Comparison of ENCODE assay signal across 12 cellular contexts in the genomic region with DNA sequence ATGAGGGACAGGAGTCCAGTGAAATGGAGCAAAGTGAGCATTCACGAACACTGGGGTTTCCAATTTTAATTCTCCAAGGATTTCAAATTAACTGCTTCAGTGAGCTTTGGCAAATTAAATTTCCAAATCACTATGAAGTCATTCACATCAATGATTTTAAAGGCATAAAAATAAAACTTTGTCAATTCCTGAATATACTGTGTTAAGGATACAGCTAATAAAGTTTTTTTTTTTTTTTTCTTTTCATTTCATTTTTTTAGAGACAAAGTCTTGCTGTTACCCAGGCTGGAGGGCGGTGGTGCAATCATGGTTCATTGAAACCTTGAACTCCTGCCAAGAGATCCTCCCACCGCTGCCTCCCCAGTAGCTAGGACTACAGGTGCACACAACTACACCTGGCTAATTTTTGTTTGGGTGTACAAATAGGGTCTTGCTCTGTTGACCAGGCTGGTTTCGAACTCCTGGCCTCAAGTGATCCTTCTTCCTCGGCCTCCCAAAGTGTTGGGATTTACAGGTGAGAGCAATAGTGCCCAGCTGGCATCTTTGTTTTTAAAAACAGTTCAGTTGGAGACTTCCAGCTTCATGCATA. TPM values are rescaled to one million over a fixed set of nuclear protein-coding genes. Genes with fewer than 3 reads are reported as not detected.
DNase-seq lines count a peak whose midpoint lies in the region; ATAC-seq and TF ChIP-seq lines count a peak whose summit lies in the region.
"Had no signal": no experiment of that assay in that cellular context is flagged by ENCODE, and none has a peak within 500 bp of the region (broad histone marks: within the 10 kb centered on the region; RNA-seq: fewer than 3 reads in every experiment).

No MANE protein-coding gene starts in this region.

- H3K4me1 Mint-ChIP-seq in central memory CD8-positive, alpha-beta T cell: peaks cover 59% of the 10 kb centered on the region
- peaks cover 60% of the 10 kb centered on the region for H3K4me1 Mint-ChIP-seq in stimulated activated memory B cell treated with anti-CD40 and anti-IgM and Interleukin-4, amounts not matched to agents 10 μg/mL and 1 μg/mL and 100 μg/mL, for 72 hours
- H3K4me1 Mint-ChIP-seq in Calu3 (ENCODE audit: low read depth, unreplicated experiment): peaks cover 17% of the 10 kb centered on the region

- ATAC-seq in central memory CD8-positive, alpha-beta T cell (replicated peaks; ENCODE audit: extremely low read depth, poor library complexity, severe bottlenecking): no peak
- ATAC-seq in stimulated activated memory B cell treated with anti-CD40 and anti-IgM and Interleukin-4, amounts not matched to agents 10 μg/mL and 1 μg/mL and 100 μg/mL, for 72 hours: no peak
- ATAC-seq in HG03565 (IDR thresholded peaks at IDR 0.05; ENCODE audit: unreplicated experiment): no peak
- ATAC-seq: T-cell had no signal

- H3K27me3 Mint-ChIP-seq in central memory CD8-positive, alpha-beta T cell: no peaks in the 10 kb centered on the region
- H3K27me3 Mint-ChIP-seq in stimulated activated memory B cell treated with anti-CD40 and anti-IgM and Interleukin-4, amounts not matched to agents 10 μg/mL and 1 μg/mL and 100 μg/mL, for 72 hours: no peaks in the 10 kb centered on the region
- H3K27me3 Mint-ChIP-seq in Calu3 (ENCODE audit: unreplicated experiment): no peaks in the 10 kb centered on the region
- H3K27me3 Mint-ChIP-seq: activated CD4-positive, alpha-beta memory T cell treated with anti-CD3 and anti-CD28 coated beads, Interleukin-2, amount 10 ng/mL, durations not matched to agents 7 days and 5 days; T-cell had no signal

- no peaks in the 10 kb centered on the region for H3K9me3 Mint-ChIP-seq in central memory CD8-positive, alpha-beta T cell
- H3K9me3 Mint-ChIP-seq in stimulated activated memory B cell treated with anti-CD40 and anti-IgM and Interleukin-4, amounts not matched to agents 10 μg/mL and 1 μg/mL and 100 μg/mL, for 72 hours: no peaks in the 10 kb centered on the region
- no peaks in the 10 kb centered on the region for H3K9me3 Mint-ChIP-seq in Calu3 (ENCODE audit: low read depth, unreplicated experiment)
- H3K9me3 Mint-ChIP-seq: activated CD4-positive, alpha-beta memory T cell treated with anti-CD3 and anti-CD28 coated beads, Interleukin-2, amount 10 ng/mL, durations not matched to agents 7 days and 5 days; T-cell had no signal

- DNase-seq in NCI-H748 (lab: John Stamatoyannopoulos, UW; ENCODE audit: unreplicated experiment): peak; percentile 48
- DNase-seq in NCI-H748 treated with DMSO at 0.1 percent for 48 hours (lab: John Stamatoyannopoulos, UW): no peak
- DNase-seq in NAMALWA (ENCODE audit: low spot score): peak; percentile 53
- DNase-seq in central memory CD8-positive, alpha-beta T cell (ENCODE audit: low spot score in 2 of 2): no peak
- no peak for DNase-seq in Calu3
- DNase-seq in hippocampal formation (lab: John Stamatoyannopoulos, UW): no peak
- DNase-seq: activated CD4-positive, alpha-beta memory T cell treated with anti-CD3 and anti-CD28 coated beads, Interleukin-2, amount 10 ng/mL, durations not matched to agents 7 days and 5 days; DMS79 treated with DMSO at 0.1 percent for 48 hours; stimulated activated CD4-positive, alpha-beta T cell treated with anti-CD3 and anti-CD28 coated beads, Interleukin-12 subunit alpha, Interleukin-12 subunit beta, amount 100 ng/mL, for 4 hours; T-cell had no signal

- intact Hi-C loops in Calu3 (cut with micrococcal nuclease; ENCODE audit: unreplicated experiment): no loop called here

- peaks cover 4% of the 10 kb centered on the region for H3K36me3 Mint-ChIP-seq in central memory CD8-positive, alpha-beta T cell (ENCODE audit: insufficient read depth)
- H3K36me3 Mint-ChIP-seq in stimulated activated memory B cell treated with anti-CD40 and anti-IgM and Interleukin-4, amounts not matched to agents 10 μg/mL and 1 μg/mL and 100 μg/mL, for 72 hours: peaks cover 26% of the 10 kb centered on the region
- no peaks in the 10 kb centered on the region for H3K36me3 Mint-ChIP-seq in Calu3 (ENCODE audit: insufficient read depth, unreplicated experiment)

- CTCF ChIA-PET in Calu3 (lab: Charles Lee): no interaction called here

- H3K27ac Mint-ChIP-seq in central memory CD8-positive, alpha-beta T cell (ENCODE audit: low read depth): peak overlapping the region; percentile 71
- peak overlapping the region; percentile 10 for H3K27ac Mint-ChIP-seq in stimulated activated memory B cell treated with anti-CD40 and anti-IgM and Interleukin-4, amounts not matched to agents 10 μg/mL and 1 μg/mL and 100 μg/mL, for 72 hours
- no peak overlapping the region for H3K27ac Mint-ChIP-seq in Calu3 (ENCODE audit: unreplicated experiment)
- H3K27ac Mint-ChIP-seq: activated CD4-positive, alpha-beta memory T cell treated with anti-CD3 and anti-CD28 coated beads, Interleukin-2, amount 10 ng/mL, durations not matched to agents 7 days and 5 days had no signal

- no peak overlapping the region for H3K4me3 Mint-ChIP-seq in central memory CD8-positive, alpha-beta T cell
- H3K4me3 Mint-ChIP-seq in stimulated activated memory B cell treated with anti-CD40 and anti-IgM and Interleukin-4, amounts not matched to agents 10 μg/mL and 1 μg/mL and 100 μg/mL, for 72 hours: no peak overlapping the region
- H3K4me3 Mint-ChIP-seq in Calu3 (ENCODE audit: low read depth, unreplicated experiment): no peak overlapping the region
- H3K4me3 Mint-ChIP-seq: activated CD4-positive, alpha-beta memory T cell treated with anti-CD3 and anti-CD28 coated beads, Interleukin-2, amount 10 ng/mL, durations not matched to agents 7 days and 5 days had no signal

- TF ChIP-seq CTCF in Calu3 (IDR thresholded peaks at IDR 0.05; ENCODE audit: unreplicated experiment): no peak

- BruUV-seq in Calu3 (replicated peaks; lab: Mats Ljungman, UMichigan): no TSS peak

RNA-seq across cellular contexts. Expression of a gene that starts 21.9 kb away (rescaled TPM):
- total RNA-seq in Calu3 (2022): 18.9 and 19.2 TPM in 2 replicates

Comparison
In these comparisons a context has a peak if more than half of its experiments do, and no peak if none do; other contexts are left out.
1. DNase-seq: peak in NCI-H748 (single experiment) and NAMALWA (single experiment); none in NCI-H748 treated with DMSO at 0.1 percent for 48 hours (single experiment), central memory CD8-positive, alpha-beta T cell (0 of 2), Calu3 (single experiment) and hippocampal formation (0 of 2).